Comparison of ENCODE assay signal across 16 cellular contexts in the genomic region with DNA sequence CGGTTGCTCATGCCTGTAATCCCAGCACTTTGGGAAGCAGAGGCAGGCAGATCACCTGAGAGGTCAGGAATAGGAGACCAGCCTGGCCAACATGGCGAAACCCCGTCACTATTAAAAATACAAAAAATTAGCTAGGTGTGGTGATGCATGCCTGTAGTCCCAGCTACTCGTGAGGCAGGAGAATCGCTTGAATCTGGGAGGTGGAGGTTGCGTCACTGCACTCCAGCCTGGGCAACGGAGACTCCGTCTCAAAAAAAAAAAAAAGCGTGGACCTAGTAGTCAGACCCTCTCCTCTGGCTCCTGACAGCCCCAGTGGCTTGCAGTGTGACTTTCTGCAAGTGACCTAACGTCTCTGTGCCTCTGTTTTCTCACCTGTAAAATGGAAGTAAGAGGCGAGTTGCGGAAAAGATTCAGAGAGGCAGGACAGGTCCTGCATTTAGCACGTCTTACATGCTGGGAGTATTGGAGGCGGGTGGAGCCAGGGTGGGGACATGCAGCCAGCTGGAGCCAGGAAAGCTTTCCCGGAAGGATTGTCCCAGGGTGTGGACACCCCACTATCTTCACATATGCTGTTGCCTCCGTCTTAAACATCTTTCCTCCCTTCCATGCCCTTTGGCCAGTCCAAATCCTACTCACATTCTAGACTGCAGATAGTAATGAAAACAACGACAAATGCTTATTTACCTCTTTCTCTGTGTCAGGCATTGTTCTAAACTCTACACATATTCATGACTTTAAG. TPM values are rescaled to one million over a fixed set of nuclear protein-coding genes. Genes with fewer than 3 reads are reported as not detected.
A peak's percentile ranks its signal among the peaks of the same experiment; 100 is the strongest.
DNase-seq lines count a peak whose midpoint lies in the region; ATAC-seq and TF ChIP-seq lines count a peak whose summit lies in the region.
"Had no signal": no experiment of that assay in that cellular context is flagged by ENCODE, and none has a peak within 500 bp of the region (broad histone marks: within the 10 kb centered on the region; RNA-seq: fewer than 3 reads in every experiment).

No MANE protein-coding gene starts in this region.

- in situ Hi-C loops in GM13977 (cut with MboI; ENCODE audit: low pct_unique_long_range_greater_than_20kb, low sequenced_read_pairs, unreplicated experiment), result no loop called here

- TF ChIP-seq CTCF in GM13977 (IDR thresholded peaks at IDR 0.05; ENCODE audit: extremely low read depth, insufficient read depth, missing control alignments), result no peak
- TF ChIP-seq CTCF in glutamatergic neuron (IDR thresholded peaks at IDR 0.05; ENCODE audit: partially characterized antibody, unreplicated experiment), result no peak

- H3K27me3 Mint-ChIP-seq in T-helper 17 cell, result peaks cover 23% of the 10 kb centered on the region
- peaks cover 15% of the 10 kb centered on the region for H3K27me3 Mint-ChIP-seq in glutamatergic neuron (ENCODE audit: unreplicated experiment)

- H3K4me1 Mint-ChIP-seq in T-helper 17 cell (peaks cover 3% of the 10 kb centered on the region), glutamatergic neuron (ENCODE audit: low read depth, unreplicated experiment) (peaks cover 2% of the 10 kb centered on the region)

- H3K27ac ChIP-seq in substantia nigra (ENCODE audit: low read depth, low read length, poor library complexity, severe bottlenecking), result peak overlapping the region; percentile 99
- H3K27ac ChIP-seq: RWPE1 had no signal

- H3K27ac Mint-ChIP-seq in T-helper 17 cell (peak overlapping the region; percentile 66), glutamatergic neuron (ENCODE audit: unreplicated experiment) (no peak overlapping the region)

- no peaks in the 10 kb centered on the region for H3K9me3 ChIP-seq in T-helper 17 cell (ENCODE audit: control insufficient read depth, low read length, poor library complexity, severe bottlenecking)

- ATAC-seq in T-helper 17 cell, result no peak
- ATAC-seq in HG03095 (IDR thresholded peaks at IDR 0.05; ENCODE audit: unreplicated experiment), result no peak

- peak; percentile 7 for DNase-seq in GM13977 (ENCODE audit: low spot score)
- DNase-seq in T-helper 17 cell, result no peak
- DNase-seq in glutamatergic neuron, result no peak
- peak in 2 of 49 donors; percentile 25 to 43 for DNase-seq in substantia nigra (lab: John Stamatoyannopoulos, UW)
- DNase-seq in NCI-H510A treated with DMSO at 0.1 percent for 48 hours (lab: John Stamatoyannopoulos, UW), result no peak
- no peak for DNase-seq in NCI-H748 treated with DMSO at 0.1 percent for 48 hours (lab: John Stamatoyannopoulos, UW)
- DNase-seq: DMS 273 treated with DMSO at 0.1 percent for 48 hours; MM.1S; NCI-H1417 treated with DMSO at 0.1 percent for 48 hours; NCI-H2029 treated with DMSO at 0.1 percent for 48 hours; NCI-H524 treated with DMSO at 0.1 percent for 48 hours; NK-92 treated with Interleukin-12 subunit alpha and Interleukin-12 subunit beta, amount 100 ng/mL, for 24 hours had no signal

- H3K4me3 Mint-ChIP-seq in T-helper 17 cell (no peak overlapping the region), glutamatergic neuron (ENCODE audit: unreplicated experiment) (peak overlapping the region; percentile 65)

- H3K36me3 Mint-ChIP-seq in T-helper 17 cell (ENCODE audit: low read depth) (no peaks in the 10 kb centered on the region), glutamatergic neuron (ENCODE audit: unreplicated experiment) (peaks cover 13% of the 10 kb centered on the region)

- H3K9me3 Mint-ChIP-seq in glutamatergic neuron (ENCODE audit: unreplicated experiment), result peaks cover 8% of the 10 kb centered on the region

RNA-seq across cellular contexts. Expression of gene TUBB4A, which starts 2.9 kb away (rescaled TPM):
- total RNA-seq in T-helper 17 cell (1 to 10 TPM; 1.5 to 1.6 TPM), glutamatergic neuron (ENCODE audit: unreplicated experiment) (225 TPM)

RNA-seq across cellular contexts. Expression of gene DENND1C, which starts 17.6 kb away (rescaled TPM):
- 100 to 1,000 TPM; 104 to 105 TPM for total RNA-seq in T-helper 17 cell
- not detected for total RNA-seq in glutamatergic neuron (ENCODE audit: unreplicated experiment)
- total RNA-seq: Daoy, SK-MEL-5 had no signal

RNA-seq across cellular contexts. Expression of gene TNFSF9, which starts 31.6 kb away (rescaled TPM):
- total RNA-seq in T-helper 17 cell (1 to 10 TPM; 2.2 to 3.3 TPM), glutamatergic neuron (ENCODE audit: unreplicated experiment) (6.9 TPM)

RNA-seq across cellular contexts. Expression of gene CRB3, which starts 35.1 kb away (rescaled TPM):
- total RNA-seq in T-helper 17 cell (1 to 10 TPM; 1.4 to 1.5 TPM), glutamatergic neuron (ENCODE audit: unreplicated experiment) (not detected)
- total RNA-seq: Daoy had no signal

RNA-seq across cellular contexts. Expression of gene SLC25A23, which starts 39.6 kb away (rescaled TPM):
- 10 to 100 TPM in 1 of 2 donors, 1 to 10 TPM in 1; 9.6 to 11.3 TPM for total RNA-seq in T-helper 17 cell
- total RNA-seq in glutamatergic neuron (ENCODE audit: unreplicated experiment), result 30.2 TPM

Comparison
In these comparisons a context has a peak if more than half of its experiments do, and no peak if none do; other contexts are left out.
1. RNA of gene TUBB4A, which starts 2.9 kb away (total RNA-seq): 225 TPM in glutamatergic neuron (single experiment); 1.5 to 1.6 TPM in T-helper 17 cell; every median in the first group is over 10 times any median in the second.
2. RNA of gene DENND1C, which starts 17.6 kb away (total RNA-seq): 104 to 105 TPM in T-helper 17 cell; not detected in glutamatergic neuron (single experiment); every median in the first group is over 10 times any median in the second.